Comparison of ENCODE assay signal across 8 cellular contexts in the genomic region with DNA sequence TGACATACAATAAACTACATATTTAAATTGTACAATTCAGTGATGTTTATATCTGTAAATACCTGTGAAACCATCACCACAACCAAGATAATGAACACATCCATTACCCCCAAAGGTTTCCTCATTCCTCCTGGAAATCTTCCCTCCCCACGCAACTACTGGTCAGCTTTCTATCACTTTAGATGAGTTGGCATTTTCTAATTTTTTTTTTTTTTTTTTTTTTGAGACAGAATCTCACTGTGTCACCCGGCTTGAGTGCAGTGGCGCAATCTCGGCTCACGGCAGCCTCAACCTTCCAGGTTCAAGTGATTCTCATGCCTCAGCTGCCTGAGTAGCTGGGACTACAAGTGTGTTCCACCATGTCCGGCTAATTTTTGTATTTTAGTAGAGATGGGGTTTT.
"Had no signal": no experiment of that assay in that cellular context is flagged by ENCODE, and none has a peak within 500 bp of the region (broad histone marks: within the 10 kb centered on the region; RNA-seq: fewer than 3 reads in every experiment).

No MANE protein-coding gene starts in this region.

- FAIRE-seq: G401.6, GM12878, GM12891, GM12892, GM18507, GM19239 had no signal

- H3K4me3 ChIP-seq: GM12878 had no signal

- ATAC-seq: GM12878 had no signal

- DNase-seq: GDM1, GF-D8 had no signal
